In genomic region chr16:58235663-58236062, GRCh38 we compare ENCODE assay signal across 12 cellular contexts. TPM values are rescaled to one million over a fixed set of nuclear protein-coding genes. Genes with fewer than 3 reads are reported as not detected.
DNase-seq lines count a peak whose midpoint lies in the region; ATAC-seq, FAIRE-seq and TF ChIP-seq lines count a peak whose summit lies in the region.
"Had no signal": no experiment of that assay in that cellular context is flagged by ENCODE, and none has a peak within 500 bp of the region (broad histone marks: within the 10 kb centered on the region; RNA-seq: fewer than 3 reads in every experiment).

No MANE protein-coding gene starts in this region.

- POLR2A ChIA-PET in Caco-2 (lab: Charles Lee) = no interaction called here
- POLR2A ChIA-PET in GM12878 (lab: Charles Lee) = interaction anchor here (0.9 kb wide), 1 partner anchor 42 kb away, joined by 3 read pairs; no protein-coding TSS in a partner anchor
- POLR2A ChIA-PET in naive thymus-derived CD8-positive, alpha-beta T cell (lab: Charles Lee) = no interaction called here

- H2AFZ ChIP-seq in KMS-11 (ENCODE audit: low read depth) = peak overlapping the region; percentile 98
- H2AFZ ChIP-seq in GM12878 (ENCODE audit: control insufficient read depth, low read depth, low read length) = peak overlapping the region; percentile 96

- no peak for TF ChIP-seq POLR2A in GM12878 (IDR thresholded peaks at IDR 0.05; ENCODE audit: low read depth, low read length)

- SMC1A ChIA-PET in GM12878 (lab: Charles Lee; ENCODE audit: uncharacterized antibody, unreplicated experiment) = interaction anchor here (1.0 to 1.1 kb wide), 2 partner anchors 10 to 42 kb away, joined by 3 read pairs; no protein-coding TSS in a partner anchor

- in situ Hi-C loops in GM12878 (cut with MboI) = no loop called here

- no peak for ATAC-seq in GM12878
- no peak for ATAC-seq in naive thymus-derived CD8-positive, alpha-beta T cell
- no peak for ATAC-seq in GM21737 (IDR thresholded peaks at IDR 0.05; ENCODE audit: unreplicated experiment)
- ATAC-seq in HG03097 (IDR thresholded peaks at IDR 0.05; ENCODE audit: low FRiP score, unreplicated experiment) = no peak
- no peak for ATAC-seq in HG02759 (IDR thresholded peaks at IDR 0.05; ENCODE audit: unreplicated experiment)

- peaks cover 6% of the 10 kb centered on the region for H3K4me1 Mint-ChIP-seq in Caco-2 (ENCODE audit: low read depth, unreplicated experiment)
- H3K4me1 Mint-ChIP-seq in naive thymus-derived CD8-positive, alpha-beta T cell = peaks cover 11 to 18% (median 12%) of the 10 kb centered on the region in 4 donors

- H3K9ac ChIP-seq in KMS-11 = peak overlapping the region; percentile 23; the same call in 1 of the 2 replicates
- no peak overlapping the region; the same call in 1 of the 2 replicates for H3K9ac ChIP-seq in GM12878 (ENCODE audit: control insufficient read depth, insufficient read depth, low read length)

- H3K4me2 ChIP-seq in KMS-11 (peak overlapping the region; percentile 83), GM12878 (ENCODE audit: control insufficient read depth, insufficient read depth) (peak overlapping the region; percentile 94)

- H3K9me3 ChIP-seq in Caco-2 = no peaks in the 10 kb centered on the region
- H3K9me3 ChIP-seq in GM12878 (replicated peaks; ENCODE audit: control insufficient read depth, insufficient read depth, low read length) = no peaks in the 10 kb centered on the region
- no peaks in the 10 kb centered on the region for H3K9me3 ChIP-seq in right atrium auricular region

- no peak for TF ChIP-seq EP300 in GM12878 (IDR thresholded peaks at IDR 0.05; ENCODE audit: borderline replicate concordance in 1 of 2, control insufficient read depth in 1 of 2, low read depth in 2 of 2, low read length in 2 of 2)

- H3K36me3 ChIP-seq in Caco-2 (ENCODE audit: control insufficient read depth, insufficient read depth, low read length) (no peaks in the 10 kb centered on the region), KMS-11 (ENCODE audit: insufficient read depth) (no peaks in the 10 kb centered on the region), GM12878 (ENCODE audit: control insufficient read depth in 2 of 2, insufficient read depth in 2 of 2, low read length in 1 of 2) (no peaks in the 10 kb centered on the region), right atrium auricular region (no peaks in the 10 kb centered on the region)

- intact Hi-C loops in Caco-2 (cut with micrococcal nuclease; ENCODE audit: unreplicated experiment) (loop anchor here (1.0 to 5.0 kb wide), 2 partner anchors 14 to 38 kb away; partner anchors contain the start of gene CSNK2A2), GM12878 (cut with micrococcal nuclease; ENCODE audit: unreplicated experiment) (no loop called here)

- H3K79me2 ChIP-seq in KMS-11 (ENCODE audit: insufficient read depth, low read depth) (no peaks in the 10 kb centered on the region), GM12878 (ENCODE audit: control insufficient read depth, insufficient read depth, low read length) (no peaks in the 10 kb centered on the region)

- H3K27ac ChIP-seq in KMS-11 (no peak overlapping the region), GM12878 (ENCODE audit: control insufficient read depth, insufficient read depth) (no peak overlapping the region), right atrium auricular region (no peak overlapping the region)

- TF ChIP-seq RAD21 in GM12878 (IDR thresholded peaks at IDR 0.05; ENCODE audit: insufficient read depth, low read depth, low read length) = no peak

- RAD21 ChIA-PET in GM12878 (lab: Charles Lee; ENCODE audit: unreplicated experiment) = no interaction called here

- H3K27me3 Mint-ChIP-seq in Caco-2 (ENCODE audit: insufficient read depth, unreplicated experiment) = peaks cover 15% of the 10 kb centered on the region
- peaks cover 13 to 41% (median 20%) of the 10 kb centered on the region in 5 donors for H3K27me3 Mint-ChIP-seq in naive thymus-derived CD8-positive, alpha-beta T cell

- no peak for FAIRE-seq in GM12878 (lab: Jason Lieb, UNC)
- FAIRE-seq: islet of Langerhans had no signal

- no peaks in the 10 kb centered on the region for H3K9me3 Mint-ChIP-seq in Caco-2 (ENCODE audit: unreplicated experiment)
- no peaks in the 10 kb centered on the region for H3K9me3 Mint-ChIP-seq in naive thymus-derived CD8-positive, alpha-beta T cell

- WGBS in GM12878 (ENCODE audit: insufficient coverage, insufficient replicate concordance, low lambda C conversion rate, missing lambda C conversion rate) = 67% methylated on average over 3 of the region's 3 CpGs

- CTCF ChIA-PET in Caco-2 (lab: Charles Lee) = no interaction called here
- CTCF ChIA-PET in GM12878 (lab: Yijun Ruan, JAX) = no interaction called here

- H3K4me3 Mint-ChIP-seq in Caco-2 (ENCODE audit: unreplicated experiment) = peak overlapping the region; percentile 91
- H3K4me3 Mint-ChIP-seq in naive thymus-derived CD8-positive, alpha-beta T cell = peak overlapping the region; percentile 80 to 91 (median 86)

- H3K4me3 ChIP-seq in Caco-2 (ENCODE audit: low read depth, low read length) (peak overlapping the region; percentile 47; the same call in 1 of the 2 replicates), KMS-11 (IDR thresholded peaks at IDR 0.05; ENCODE audit: insufficient read depth, low read depth, low read length) (no peak overlapping the region), GM12878 (peak overlapping the region; percentile 67; the same call in 1 of the 2 replicates), right atrium auricular region (no peak overlapping the region)

- H3K36me3 Mint-ChIP-seq in Caco-2 (ENCODE audit: insufficient read depth, unreplicated experiment) = no peaks in the 10 kb centered on the region
- no peaks in the 10 kb centered on the region for H3K36me3 Mint-ChIP-seq in naive thymus-derived CD8-positive, alpha-beta T cell

- BruUV-seq in Caco-2 (replicated peaks; lab: Mats Ljungman, UMichigan) = no TSS peak
- BruUV-seq in GM12878 (replicated peaks; lab: Mats Ljungman, UMichigan) = no TSS peak

- H4K20me1 ChIP-seq in KMS-11 (ENCODE audit: insufficient read depth) (no peaks in the 10 kb centered on the region), GM12878 (ENCODE audit: control insufficient read depth, insufficient read depth) (no peaks in the 10 kb centered on the region)

- TF ChIP-seq CTCF in Caco-2 (IDR thresholded peaks at IDR 0.05; ENCODE audit: insufficient read depth in 1 of 2, low read depth in 1 of 2, low read length in 1 of 2, severe bottlenecking in 1 of 2, unreplicated experiment in 1 of 2) (no peak), KMS-11 (conservative IDR thresholded peaks at IDR 0.05; ENCODE audit: low read depth, low read length) (no peak), GM12878 (IDR thresholded peaks at IDR 0.05 in 2 of 3, conservative IDR thresholded peaks at IDR 0.05 in 1 of 3; ENCODE audit: control insufficient read depth in 2 of 3, extremely low read depth in 1 of 3, insufficient read depth in 1 of 3, low read depth in 3 of 3, low read length in 3 of 3) (no peak), right atrium auricular region (IDR thresholded peaks at IDR 0.05) (no peak)

- no peak overlapping the region for H3K27ac Mint-ChIP-seq in Caco-2 (ENCODE audit: unreplicated experiment)
- no peak overlapping the region for H3K27ac Mint-ChIP-seq in naive thymus-derived CD8-positive, alpha-beta T cell

- H3K27me3 ChIP-seq in Caco-2 (replicated peaks; ENCODE audit: control insufficient read depth, insufficient read depth, low read length) (no peaks in the 10 kb centered on the region), KMS-11 (ENCODE audit: insufficient read depth, low read depth) (no peaks in the 10 kb centered on the region), GM12878 (replicated peaks in 1 of 2; ENCODE audit: control insufficient read depth in 2 of 2, insufficient read depth in 2 of 2, low read length in 1 of 2) (no peaks in the 10 kb centered on the region), right atrium auricular region (no peaks in the 10 kb centered on the region)

- DNase-seq in Caco-2 (no peak), GM12878 (ENCODE audit: low read depth, low spot score) (no peak), right atrium auricular region (ENCODE audit: low spot score) (no peak)
- no peak for DNase-seq in naive thymus-derived CD8-positive, alpha-beta T cell

- H3K4me1 ChIP-seq in Caco-2 (0 out of 2 replicates have a peak, but pooled peaks cover 2% of the 10 kb centered on the region), KMS-11 (ENCODE audit: low read depth, poor library complexity, severe bottlenecking) (peaks cover 6% of the 10 kb centered on the region), GM12878 (ENCODE audit: control insufficient read depth, insufficient read depth, low read length) (peaks cover 6% of the 10 kb centered on the region), right atrium auricular region (no peaks in the 10 kb centered on the region)

RNA-seq across cellular contexts. Expression of gene CSNK2A2, which starts 37.8 kb away (rescaled TPM):
- total RNA-seq in Caco-2 (2022) (165 and 181 TPM in 2 replicates), GM12878 (2014; rRNA removed) (15.7 and 18.0 TPM in 2 replicates), GM12878 (2014; rRNA removed; fragmentation: Illumina TruSeq; extraction: Trizol) (40.3 and 41.5 TPM in 2 replicates), GM12878 (2021) (74.4 and 79.1 TPM in 2 replicates), right atrium auricular region (10 to 100 TPM; 17.2 to 18.1 TPM)
- total RNA-seq in GM12878 (2013; cell fraction: nucleolus; rRNA removed) = 36.7 and 37.3 TPM in 2 replicates
- 39.6 TPM for polyA plus RNA-seq in GM12878 (2011; ENCODE audit: low read depth)
- polyA plus RNA-seq in GM12878 (2011; rRNA removed) (48.6 and 52.2 TPM in 2 replicates), GM12878 (2014; fragmentation: Illumina TruSeq; extraction: Trizol) (62.4 and 69.2 TPM in 2 replicates), GM12878 (2014; fragmentation: Nextera tagmentation; extraction: Ambion mirVana) (10 to 100 TPM; 17.4 to 18.0 TPM), GM12878 (2014; rRNA removed) (28.9 and 29.6 TPM in 2 replicates), GM12878 (2016; fragmentation: Nextera tagmentation; extraction: Ambion mirVana) (10 to 100 TPM; 27.9 to 29.9 TPM)
- 33.2 and 51.6 TPM in 2 replicates for polyA plus RNA-seq in GM12878 (2011; cell fraction: cytosol; rRNA removed)
- polyA plus RNA-seq in GM12878 (2011; cell fraction: nucleus; rRNA removed) = 35.7 and 38.7 TPM in 2 replicates
- polyA plus RNA-seq in GM12878 (2012) = 51.1 and 54.3 TPM in 2 replicates
- 82.8 and 119 TPM in 2 replicates for polyA minus RNA-seq in GM12878 (2011; rRNA and poly(A)+ RNA removed)
- polyA minus RNA-seq in GM12878 (2011; cell fraction: cytosol; rRNA and poly(A)+ RNA removed) = 32.7 and 34.7 TPM in 2 replicates
- 15.2 and 21.4 TPM in 2 replicates for polyA minus RNA-seq in GM12878 (2011; cell fraction: nucleus; rRNA and poly(A)+ RNA removed)
- 10 to 100 TPM; 62.9 to 65.8 TPM for total RNA-seq in naive thymus-derived CD8-positive, alpha-beta T cell
- polyA plus RNA-seq in naive thymus-derived CD8-positive, alpha-beta T cell = 10 to 100 TPM in 2 of 3 donors, 1 to 10 TPM in 1; 3.5 to 12.5 (median 11.4) TPM

RNA-seq across cellular contexts. Expression of gene PRSS54, which starts 59.2 kb away (rescaled TPM):
- total RNA-seq in Caco-2 (2022) = not detected in 2 replicates
- total RNA-seq in GM12878 (2013; cell fraction: nucleolus; rRNA removed) = not detected in 2 replicates
- not detected in 2 replicates for total RNA-seq in GM12878 (2014; rRNA removed)
- not detected in 2 replicates for total RNA-seq in GM12878 (2014; rRNA removed; fragmentation: Illumina TruSeq; extraction: Trizol)
- not detected in 2 replicates for total RNA-seq in GM12878 (2021)
- not detected for polyA plus RNA-seq in GM12878 (2011; ENCODE audit: low read depth)
- polyA plus RNA-seq in GM12878 (2011; rRNA removed) = not detected in 2 replicates
- polyA plus RNA-seq in GM12878 (2011; cell fraction: cytosol; rRNA removed) = not detected in 2 replicates
- polyA plus RNA-seq in GM12878 (2011; cell fraction: nucleus; rRNA removed) = not detected in 2 replicates
- polyA plus RNA-seq in GM12878 (2012) = not detected in 2 replicates
- not detected in 2 replicates for polyA plus RNA-seq in GM12878 (2014; fragmentation: Illumina TruSeq; extraction: Trizol)
- polyA plus RNA-seq in GM12878 (2014; fragmentation: Nextera tagmentation; extraction: Ambion mirVana) = not detected
- not detected in 2 replicates for polyA plus RNA-seq in GM12878 (2014; rRNA removed)
- polyA plus RNA-seq in GM12878 (2016; fragmentation: Nextera tagmentation; extraction: Ambion mirVana) = not detected
- polyA minus RNA-seq in GM12878 (2011; rRNA and poly(A)+ RNA removed) = not detected in 2 replicates
- polyA minus RNA-seq in GM12878 (2011; cell fraction: cytosol; rRNA and poly(A)+ RNA removed) = not detected in 2 replicates
- not detected in 2 replicates for polyA minus RNA-seq in GM12878 (2011; cell fraction: nucleus; rRNA and poly(A)+ RNA removed)
- not detected for total RNA-seq in naive thymus-derived CD8-positive, alpha-beta T cell
- not detected for polyA plus RNA-seq in naive thymus-derived CD8-positive, alpha-beta T cell
- not detected for total RNA-seq in right atrium auricular region
- total RNA-seq: posterior vena cava had no signal
- polyA plus RNA-seq: esophagus, thymus had no signal

Comparison
In these comparisons a context has a peak if more than half of its experiments do, and no peak if none do; other contexts are left out.
1. H3K4me3 ChIP-seq: peak in Caco-2 (single experiment) and GM12878 (single experiment); none in KMS-11 (single experiment) and right atrium auricular region (0 of 2).